Comparison of ENCODE assay signal across 26 cellular contexts in the genomic region with DNA sequence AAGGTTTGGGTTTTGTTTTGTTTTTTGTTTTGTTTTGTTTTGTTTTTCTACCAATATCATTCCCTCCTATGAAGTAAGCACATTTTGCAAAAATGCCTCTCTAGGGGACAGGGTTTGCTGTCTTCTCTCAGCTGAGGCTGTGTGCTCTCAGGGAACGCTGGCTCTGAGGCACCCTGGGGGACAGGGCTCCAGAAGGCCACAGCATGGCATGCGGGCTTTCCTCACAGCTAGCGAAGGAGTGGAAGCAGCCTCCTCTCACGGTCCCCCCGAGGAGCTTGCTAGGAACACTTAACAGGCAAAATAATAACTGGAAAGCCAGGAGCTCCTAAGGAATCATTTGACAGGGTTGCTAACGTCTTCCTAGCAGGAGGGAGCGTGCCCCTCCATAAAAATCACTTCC.
A peak's percentile ranks its signal among the peaks of the same experiment; 100 is the strongest.
DNase-seq lines count a peak whose midpoint lies in the region; ATAC-seq, FAIRE-seq and TF ChIP-seq lines count a peak whose summit lies in the region.
"Had no signal": no experiment of that assay in that cellular context is flagged by ENCODE, and none has a peak within 500 bp of the region (broad histone marks: within the 10 kb centered on the region; RNA-seq: fewer than 3 reads in every experiment).

No MANE protein-coding gene starts in this region.

- H3K4me1 ChIP-seq in GM23338 (ENCODE audit: insufficient read depth): peaks cover 40% of the 10 kb centered on the region
- peaks cover 26% of the 10 kb centered on the region for H3K4me1 ChIP-seq in hepatocyte (ENCODE audit: insufficient read depth)
- no peaks in the 10 kb centered on the region for H3K4me1 ChIP-seq in CD8-positive, alpha-beta memory T cell (ENCODE audit: insufficient read depth, low read length)
- peaks cover 2 to 8% of the 10 kb centered on the region in 2 donors for H3K4me1 ChIP-seq in small intestine (ENCODE audit: control insufficient read depth in 2 of 2, insufficient read depth in 1 of 2, low read depth in 1 of 2, low read length in 1 of 2)
- H3K4me1 ChIP-seq in suprapubic skin: no peaks in the 10 kb centered on the region
- H3K4me1 ChIP-seq: breast epithelium, left lung, spleen, upper lobe of left lung had no signal

- H3K36me3 Mint-ChIP-seq in GM23338 (ENCODE audit: low read depth) (no peaks in the 10 kb centered on the region), WTC11 (no peaks in the 10 kb centered on the region)
- H3K36me3 Mint-ChIP-seq in CD8-positive, alpha-beta memory T cell: peaks cover 18 to 52% (median 23%) of the 10 kb centered on the region in 3 donors

- TF ChIP-seq CTCF in GM23338 (conservative IDR thresholded peaks at IDR 0.05; ENCODE audit: low read depth in 2 of 2) (no peak), WTC11 (IDR thresholded peaks at IDR 0.05) (no peak), hepatocyte (IDR thresholded peaks at IDR 0.05; ENCODE audit: poor library complexity) (no peak), suprapubic skin (IDR thresholded peaks at IDR 0.05) (no peak)

- ATAC-seq in GM23338: peak; percentile 55
- ATAC-seq in WTC11: peak; percentile 40
- ATAC-seq: activated T-helper 17 cell treated with anti-CD3 and anti-CD28 coated beads, Interleukin-2, amount 50 U/mL, for 72 hours; left lung had no signal

- no peak overlapping the region for H3K4me3 Mint-ChIP-seq in GM23338
- H3K4me3 Mint-ChIP-seq in WTC11: no peak overlapping the region
- no peak overlapping the region for H3K4me3 Mint-ChIP-seq in CD8-positive, alpha-beta memory T cell
- H3K4me3 Mint-ChIP-seq: activated CD4-positive, alpha-beta memory T cell treated with anti-CD3 and anti-CD28 coated beads, Interleukin-2, amount 10 ng/mL, durations not matched to agents 7 days and 5 days; activated naive CD4-positive, alpha-beta T cell treated with anti-CD3 and anti-CD28 coated beads, Interleukin-2, amount 50 U/mL, for 24 hours; activated T-helper 17 cell treated with anti-CD3 and anti-CD28 coated beads, Interleukin-2, amount 50 U/mL, for 72 hours; CD14-positive monocyte had no signal

- no peak overlapping the region for H3K4me3 ChIP-seq in GM23338
- H3K4me3 ChIP-seq in hepatocyte: no peak overlapping the region
- H3K4me3 ChIP-seq in CD8-positive, alpha-beta memory T cell (ENCODE audit: low read length): no peak overlapping the region
- no peak overlapping the region for H3K4me3 ChIP-seq in small intestine (ENCODE audit: low read depth in 1 of 2, low read length in 2 of 2)
- H3K4me3 ChIP-seq in suprapubic skin: no peak overlapping the region
- H3K4me3 ChIP-seq: breast epithelium, esophagus squamous epithelium, left lung, spleen, upper lobe of left lung had no signal

- H3F3A ChIP-seq in GM23338 (replicated peaks; ENCODE audit: low read depth): no peaks in the 10 kb centered on the region

- H2AFZ ChIP-seq in GM23338: no peak overlapping the region
- no peak overlapping the region for H2AFZ ChIP-seq in hepatocyte

- H3K27ac Mint-ChIP-seq in GM23338 (peak overlapping the region; percentile 69), WTC11 (peak overlapping the region; percentile 9)
- H3K27ac Mint-ChIP-seq in CD8-positive, alpha-beta memory T cell: peak overlapping the region in 1 of 8 donors; percentile 58
- H3K27ac Mint-ChIP-seq: activated CD4-positive, alpha-beta memory T cell treated with anti-CD3 and anti-CD28 coated beads, Interleukin-2, amount 10 ng/mL, durations not matched to agents 7 days and 5 days; activated naive CD4-positive, alpha-beta T cell treated with anti-CD3 and anti-CD28 coated beads, Interleukin-2, amount 50 U/mL, for 24 hours; activated T-helper 17 cell treated with anti-CD3 and anti-CD28 coated beads, Interleukin-2, amount 50 U/mL, for 72 hours had no signal

- no peak for TF ChIP-seq EP300 in suprapubic skin (IDR thresholded peaks at IDR 0.05)

- no peak for TF ChIP-seq POLR2A in suprapubic skin (IDR thresholded peaks at IDR 0.05)

- H4K20me1 ChIP-seq in GM23338 (replicated peaks; ENCODE audit: insufficient read depth) (no peaks in the 10 kb centered on the region), hepatocyte (ENCODE audit: insufficient read depth, poor library complexity, severe bottlenecking) (no peaks in the 10 kb centered on the region)

- H3K9me3 Mint-ChIP-seq in GM23338: no peaks in the 10 kb centered on the region
- H3K9me3 Mint-ChIP-seq in WTC11: no peaks in the 10 kb centered on the region
- no peaks in the 10 kb centered on the region for H3K9me3 Mint-ChIP-seq in CD8-positive, alpha-beta memory T cell
- H3K9me3 Mint-ChIP-seq: activated CD4-positive, alpha-beta memory T cell treated with anti-CD3 and anti-CD28 coated beads, Interleukin-2, amount 10 ng/mL, durations not matched to agents 7 days and 5 days; activated naive CD4-positive, alpha-beta T cell treated with anti-CD3 and anti-CD28 coated beads, Interleukin-2, amount 50 U/mL, for 24 hours had no signal

- no peak overlapping the region for H3K4me2 ChIP-seq in GM23338
- no peak overlapping the region for H3K4me2 ChIP-seq in hepatocyte

- H3K27ac ChIP-seq in GM23338 (ENCODE audit: low read depth) (peak overlapping the region; percentile 88; the same call in 1 of the 2 replicates), hepatocyte (peak overlapping the region; percentile 91), small intestine (ENCODE audit: low read depth in 1 of 2, low read length in 1 of 2) (no peak overlapping the region), suprapubic skin (no peak overlapping the region)
- no peak overlapping the region for H3K27ac ChIP-seq in CD8-positive, alpha-beta memory T cell (ENCODE audit: low read depth, low read length)
- H3K27ac ChIP-seq: breast epithelium, left lung, spleen, upper lobe of left lung had no signal

- CTCF ChIA-PET in WTC11 (lab: Charles Lee): interaction anchor here (2.3 kb wide), 1 partner anchor 48 kb away, joined by 6 read pairs; no protein-coding TSS in a partner anchor
- CTCF ChIA-PET in CD8-positive, alpha-beta memory T cell (lab: Charles Lee): no interaction called here

- H3K79me2 ChIP-seq in GM23338 (replicated peaks; ENCODE audit: insufficient read depth) (no peaks in the 10 kb centered on the region), hepatocyte (no peaks in the 10 kb centered on the region)

- DNase-seq in GM23338 (ENCODE audit: low spot score) (no peak), WTC11 (ENCODE audit: low spot score) (peak; percentile 23), hepatocyte (ENCODE audit: low spot score) (no peak), retina (peak; percentile 62), small intestine (no peak), suprapubic skin (ENCODE audit: low spot score in 2 of 2) (no peak)
- no peak for DNase-seq in CD8-positive, alpha-beta memory T cell
- DNase-seq: activated CD4-positive, alpha-beta memory T cell treated with anti-CD3 and anti-CD28 coated beads, Interleukin-2, amount 10 ng/mL, durations not matched to agents 7 days and 5 days; activated CD4-positive, CD25-positive, alpha-beta regulatory T cell treated with anti-CD3 and anti-CD28 coated beads, Interleukin-2, amount 50 U/mL, for 72 hours; activated CD8-positive, alpha-beta memory T cell treated with anti-CD3 and anti-CD28 coated beads, Interleukin-2, amount 50 U/mL, for 48 hours; cortex of kidney; esophagus squamous epithelium; hypothalamus; left lung; NCI-H1105; NCI-H1930; NCI-H2227 treated with DMSO at 0.1 percent for 48 hours; spleen; T-helper 1 cell; upper lobe of left lung had no signal

- no peak for FAIRE-seq in small intestine (lab: Jason Lieb, UNC)
- FAIRE-seq: frontal cortex, GM18507 had no signal

- H3K27me3 Mint-ChIP-seq in GM23338 (ENCODE audit: insufficient read depth, low read depth, poor library complexity) (peaks cover 7% of the 10 kb centered on the region), WTC11 (ENCODE audit: low read depth) (no peaks in the 10 kb centered on the region)
- no peaks in the 10 kb centered on the region for H3K27me3 Mint-ChIP-seq in CD8-positive, alpha-beta memory T cell
- H3K27me3 Mint-ChIP-seq: activated CD4-positive, alpha-beta memory T cell treated with anti-CD3 and anti-CD28 coated beads, Interleukin-2, amount 10 ng/mL, durations not matched to agents 7 days and 5 days; activated naive CD4-positive, alpha-beta T cell treated with anti-CD3 and anti-CD28 coated beads, Interleukin-2, amount 50 U/mL, for 24 hours; activated T-helper 17 cell treated with anti-CD3 and anti-CD28 coated beads, Interleukin-2, amount 50 U/mL, for 72 hours had no signal

- no peaks in the 10 kb centered on the region for H3K36me3 ChIP-seq in GM23338 (ENCODE audit: insufficient read depth)
- no peaks in the 10 kb centered on the region for H3K36me3 ChIP-seq in hepatocyte (replicated peaks; ENCODE audit: insufficient read depth, low read depth)
- no peaks in the 10 kb centered on the region for H3K36me3 ChIP-seq in CD8-positive, alpha-beta memory T cell (ENCODE audit: insufficient read depth, low read length)
- H3K36me3 ChIP-seq in small intestine (ENCODE audit: control insufficient read depth in 2 of 2, insufficient read depth in 2 of 2, low read length in 2 of 2): peaks cover 0 to 5% of the 10 kb centered on the region in 2 donors
- H3K36me3 ChIP-seq in suprapubic skin: peaks cover 19% of the 10 kb centered on the region
- H3K36me3 ChIP-seq: breast epithelium had no signal

- H3K9me3 ChIP-seq in hepatocyte (ENCODE audit: low read depth) (no peaks in the 10 kb centered on the region), small intestine (ENCODE audit: control insufficient read depth, low read depth) (no peaks in the 10 kb centered on the region), suprapubic skin (no peaks in the 10 kb centered on the region)
- no peaks in the 10 kb centered on the region for H3K9me3 ChIP-seq in CD8-positive, alpha-beta memory T cell (ENCODE audit: low read length)
- H3K9me3 ChIP-seq: breast epithelium, esophagus squamous epithelium, left lung, spleen, upper lobe of left lung had no signal

- H3K9me2 ChIP-seq in GM23338 (ENCODE audit: insufficient read depth) (no peaks in the 10 kb centered on the region), hepatocyte (replicated peaks; ENCODE audit: insufficient read depth) (no peaks in the 10 kb centered on the region)

- H3K4me1 Mint-ChIP-seq in GM23338 (peaks cover 43% of the 10 kb centered on the region), WTC11 (peaks cover 52% of the 10 kb centered on the region)
- peaks cover 5 to 8% (median 6%) of the 10 kb centered on the region in 3 donors for H3K4me1 Mint-ChIP-seq in CD8-positive, alpha-beta memory T cell
- H3K4me1 Mint-ChIP-seq: CD14-positive monocyte had no signal

- H3K27me3 ChIP-seq in GM23338 (ENCODE audit: insufficient read depth): no peaks in the 10 kb centered on the region
- H3K27me3 ChIP-seq in hepatocyte: no peaks in the 10 kb centered on the region
- H3K27me3 ChIP-seq in CD8-positive, alpha-beta memory T cell (ENCODE audit: insufficient read depth, low read length, poor library complexity, severe bottlenecking): no peaks in the 10 kb centered on the region
- no peaks in the 10 kb centered on the region for H3K27me3 ChIP-seq in small intestine (ENCODE audit: control insufficient read depth in 2 of 2, insufficient read depth in 2 of 2, low read length in 2 of 2)
- H3K27me3 ChIP-seq in suprapubic skin: no peaks in the 10 kb centered on the region
- H3K27me3 ChIP-seq: breast epithelium, esophagus squamous epithelium, left lung, spleen, upper lobe of left lung had no signal

- 79% methylated on average over 7 of the region's 7 CpGs for WGBS in hepatocyte (ENCODE audit: low lambda C conversion rate, missing lambda C conversion rate)
- 85 to 96% (median 91%) methylated on average over 7 of the region's 7 CpGs for WGBS in small intestine, 3 donors
- WGBS in suprapubic skin: 80% methylated on average over 7 of the region's 7 CpGs

- POLR2A ChIA-PET in WTC11 (lab: Charles Lee): no interaction called here
- POLR2A ChIA-PET in CD8-positive, alpha-beta memory T cell (lab: Charles Lee): no interaction called here

Comparison
In these comparisons a context has a peak if more than half of its experiments do, and no peak if none do; other contexts are left out.
1. DNase-seq: peak in WTC11 (single experiment) and retina (single experiment); none in GM23338 (single experiment), hepatocyte (single experiment), CD8-positive, alpha-beta memory T cell (0 of 5), small intestine (single experiment) and suprapubic skin (0 of 2).
2. H3K27ac ChIP-seq: peak in GM23338 (single experiment) and hepatocyte (single experiment); none in CD8-positive, alpha-beta memory T cell (single experiment), small intestine (0 of 2) and suprapubic skin (single experiment).